Comparison of ENCODE assay signal across 8 cellular contexts in genomic region chr2:74482801-74483674, GRCh38. TPM values are rescaled to one million over a fixed set of nuclear protein-coding genes. Genes with fewer than 3 reads are reported as not detected.
A peak's percentile ranks its signal among the peaks of the same experiment; 100 is the strongest.
DNase-seq lines count a peak whose midpoint lies in the region; ATAC-seq and TF ChIP-seq lines count a peak whose summit lies in the region.

Gene CCDC142, minus strand, starts transcription at chr2:74482998. Its CDS starts 161 bp downstream, at chr2:74482837.
Gene TTC31, plus strand, starts transcription at chr2:74483081. Its CDS starts 15 bp downstream, at chr2:74483096.

- POLR2A ChIA-PET in PC-9 (lab: Charles Lee; ENCODE audit: unreplicated experiment), result interaction anchor here (0.6 to 0.8 kb wide), 4 partner anchors 24 to 1098 kb away, joined by 3 to 19 read pairs (median 6); partner anchors contain the start of gene ALMS1

- no peaks in the 10 kb centered on the region for H4K20me1 ChIP-seq in PC-9 (ENCODE audit: insufficient read depth)

- peaks cover 37% of the 10 kb centered on the region for H3K79me2 ChIP-seq in PC-9 (ENCODE audit: low read depth)

- peaks cover 19% of the 10 kb centered on the region for H3K4me1 ChIP-seq in PC-9 (replicated peaks; ENCODE audit: insufficient read depth)

- H3K9me3 ChIP-seq in PC-9 (ENCODE audit: insufficient read depth, low read depth), result no peaks in the 10 kb centered on the region

- H3K9me2 ChIP-seq in PC-9 (ENCODE audit: insufficient read depth), result no peaks in the 10 kb centered on the region

- peak within 1 kb of the TSS; percentile 94 for H2AFZ ChIP-seq in PC-9

- CTCF ChIA-PET in PC-9 (lab: Charles Lee), result interaction anchor here (2.0 kb wide), 1 partner anchor 105 kb away, joined by 7 read pairs; no protein-coding TSS in a partner anchor

- H3F3A ChIP-seq in PC-9 (ENCODE audit: insufficient read depth, low read depth), result peaks cover 18% of the 10 kb centered on the region

- peak; percentile 95 for DNase-seq in DMS53 treated with DMSO at 0.1 percent for 48 hours (lab: John Stamatoyannopoulos, UW; ENCODE audit: unreplicated experiment)
- peak; percentile 89 to 90 for DNase-seq in PC-9
- peak; percentile 89 for DNase-seq in activated T-cell treated with anti-CD3 and anti-CD28 coated beads, Interleukin-2, amount 50 U/mL, for 1 hour
- peak; percentile 97 for DNase-seq in myocyte (ENCODE audit: low read depth)
- DNase-seq in stimulated activated CD8-positive, alpha-beta memory T cell treated with anti-CD3 and anti-CD28 coated beads, Interleukin-7, amount 100 ng/mL, for 48 hours (ENCODE audit: extremely low read depth in 1 of 2, low read depth in 1 of 2), result peak; percentile 77 to 93

- peak; percentile 91 for ATAC-seq in GM21529 (IDR thresholded peaks at IDR 0.05; ENCODE audit: unreplicated experiment)
- ATAC-seq in esophagus mucosa, result peak; percentile 98

- H3K4me2 ChIP-seq in PC-9, result peak within 1 kb of the TSS; percentile 89

- intact Hi-C loops in PC-9 (cut with micrococcal nuclease; ENCODE audit: unreplicated experiment), result loop anchor here (1.0 to 10.0 kb wide), 6 partner anchors 24 to 172 kb away; partner anchors contain the start of genes AUP1, HTRA2, INO80B and PCGF1

- TF ChIP-seq RAD21 in Ishikawa (IDR thresholded peaks at IDR 0.05; ENCODE audit: low read depth), result peak; percentile 71

- H3K36me3 ChIP-seq in PC-9 (ENCODE audit: low read depth), result peaks cover 12% of the 10 kb centered on the region

- H3K27ac ChIP-seq in PC-9, result peak within 1 kb of the TSS; percentile 53

- no peaks in the 10 kb centered on the region for H3K27me3 ChIP-seq in PC-9 (ENCODE audit: insufficient read depth, low read depth)

- TSS peak; percentile 69 for BruUV-seq in PC-9 (replicated peaks; lab: Mats Ljungman, UMichigan)

- H3K4me3 ChIP-seq in PC-9, result peak within 1 kb of the TSS; percentile 92

- TF ChIP-seq EP300 in Ishikawa (IDR thresholded peaks at IDR 0.05; ENCODE audit: borderline replicate concordance), result no peak

- TF ChIP-seq CTCF in PC-9 (conservative IDR thresholded peaks at IDR 0.05), result peak; percentile 91

TF ChIP-seq in Ishikawa, 13 proteins besides CTCF, POLR2A, EP300 and RAD21:
- TF ChIP-seq CREB1 (IDR thresholded peaks at IDR 0.05; ENCODE audit: low read depth), result no peak
- TF ChIP-seq ZBTB7A (IDR thresholded peaks at IDR 0.05; ENCODE audit: low read depth), result no peak
- peak; percentile 78 for TF ChIP-seq TAF1 (IDR thresholded peaks at IDR 0.05; ENCODE audit: low read depth)
- 0 out of 2 replicates have a peak, but pooled peaks have one; percentile 23 for TF ChIP-seq NFIC (IDR thresholded peaks at IDR 0.05)
- no peak for TF ChIP-seq CEBPB (IDR thresholded peaks at IDR 0.05)
- TF ChIP-seq TEAD4 (IDR thresholded peaks at IDR 0.05), result no peak; the same call in 1 of the 2 replicates
- no peak; the same call in 1 of the 2 replicates for TF ChIP-seq TCF12 (IDR thresholded peaks at IDR 0.05; ENCODE audit: low read depth)
- TF ChIP-seq EGR1 (IDR thresholded peaks at IDR 0.05), result peak; percentile 81
- peak; percentile 100 for TF ChIP-seq YY1 (IDR thresholded peaks at IDR 0.05; ENCODE audit: low read depth)
- TF ChIP-seq, protein P1, sequence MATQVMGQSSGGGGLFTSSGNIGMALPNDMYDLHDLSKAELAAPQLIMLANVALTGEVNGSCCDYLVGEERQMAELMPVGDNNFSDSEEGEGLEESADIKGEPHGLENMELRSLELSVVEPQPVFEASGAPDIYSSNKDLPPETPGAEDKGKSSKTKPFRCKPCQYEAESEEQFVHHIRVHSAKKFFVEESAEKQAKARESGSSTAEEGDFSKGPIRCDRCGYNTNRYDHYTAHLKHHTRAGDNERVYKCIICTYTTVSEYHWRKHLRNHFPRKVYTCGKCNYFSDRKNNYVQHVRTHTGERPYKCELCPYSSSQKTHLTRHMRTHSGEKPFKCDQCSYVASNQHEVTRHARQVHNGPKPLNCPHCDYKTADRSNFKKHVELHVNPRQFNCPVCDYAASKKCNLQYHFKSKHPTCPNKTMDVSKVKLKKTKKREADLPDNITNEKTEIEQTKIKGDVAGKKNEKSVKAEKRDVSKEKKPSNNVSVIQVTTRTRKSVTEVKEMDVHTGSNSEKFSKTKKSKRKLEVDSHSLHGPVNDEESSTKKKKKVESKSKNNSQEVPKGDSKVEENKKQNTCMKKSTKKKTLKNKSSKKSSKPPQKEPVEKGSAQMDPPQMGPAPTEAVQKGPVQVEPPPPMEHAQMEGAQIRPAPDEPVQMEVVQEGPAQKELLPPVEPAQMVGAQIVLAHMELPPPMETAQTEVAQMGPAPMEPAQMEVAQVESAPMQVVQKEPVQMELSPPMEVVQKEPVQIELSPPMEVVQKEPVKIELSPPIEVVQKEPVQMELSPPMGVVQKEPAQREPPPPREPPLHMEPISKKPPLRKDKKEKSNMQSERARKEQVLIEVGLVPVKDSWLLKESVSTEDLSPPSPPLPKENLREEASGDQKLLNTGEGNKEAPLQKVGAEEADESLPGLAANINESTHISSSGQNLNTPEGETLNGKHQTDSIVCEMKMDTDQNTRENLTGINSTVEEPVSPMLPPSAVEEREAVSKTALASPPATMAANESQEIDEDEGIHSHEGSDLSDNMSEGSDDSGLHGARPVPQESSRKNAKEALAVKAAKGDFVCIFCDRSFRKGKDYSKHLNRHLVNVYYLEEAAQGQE (IDR thresholded peaks at IDR 0.05; ENCODE audit: low read depth), result no peak
- TF ChIP-seq USF1 (IDR thresholded peaks at IDR 0.05), result 0 out of 2 replicates have a peak, but pooled peaks have one; percentile 29
- TF ChIP-seq MAX (IDR thresholded peaks at IDR 0.05), result peak; percentile 56; the same call in 1 of the 2 replicates
- no peak for TF ChIP-seq FOXM1 (IDR thresholded peaks at IDR 0.05; ENCODE audit: borderline replicate concordance, low read depth)
TF ChIP-seq in Ishikawa: peak in this region for 6.

RNA-seq across cellular contexts. Expression of gene CCDC142, which starts in this region (rescaled TPM):
- total RNA-seq in PC-9 (2021), result 16.8 and 19.8 TPM in 2 replicates
- 4.6 TPM for total RNA-seq in esophagus mucosa
- total RNA-seq in myocyte, result 10.6 and 13.3 TPM in 2 replicates
- 9.9 TPM for polyA plus RNA-seq in myocyte (2012)

RNA-seq across cellular contexts. Expression of gene TTC31, which starts in this region (rescaled TPM):
- total RNA-seq in PC-9 (2021) (20.1 and 21.8 TPM in 2 replicates), esophagus mucosa (10.5 TPM), myocyte (16.3 and 18.9 TPM in 2 replicates)
- 17.7 TPM for polyA plus RNA-seq in myocyte (2012)

Comparison
In these comparisons a context has a peak if more than half of its experiments do, and no peak if none do; other contexts are left out.
1. Peak in every context shown above with its lines: DNase-seq, ATAC-seq, H3K4me3 ChIP-seq and H3K27ac ChIP-seq.